Comparison of ENCODE assay signal across 1 cellular context in the genomic region with DNA sequence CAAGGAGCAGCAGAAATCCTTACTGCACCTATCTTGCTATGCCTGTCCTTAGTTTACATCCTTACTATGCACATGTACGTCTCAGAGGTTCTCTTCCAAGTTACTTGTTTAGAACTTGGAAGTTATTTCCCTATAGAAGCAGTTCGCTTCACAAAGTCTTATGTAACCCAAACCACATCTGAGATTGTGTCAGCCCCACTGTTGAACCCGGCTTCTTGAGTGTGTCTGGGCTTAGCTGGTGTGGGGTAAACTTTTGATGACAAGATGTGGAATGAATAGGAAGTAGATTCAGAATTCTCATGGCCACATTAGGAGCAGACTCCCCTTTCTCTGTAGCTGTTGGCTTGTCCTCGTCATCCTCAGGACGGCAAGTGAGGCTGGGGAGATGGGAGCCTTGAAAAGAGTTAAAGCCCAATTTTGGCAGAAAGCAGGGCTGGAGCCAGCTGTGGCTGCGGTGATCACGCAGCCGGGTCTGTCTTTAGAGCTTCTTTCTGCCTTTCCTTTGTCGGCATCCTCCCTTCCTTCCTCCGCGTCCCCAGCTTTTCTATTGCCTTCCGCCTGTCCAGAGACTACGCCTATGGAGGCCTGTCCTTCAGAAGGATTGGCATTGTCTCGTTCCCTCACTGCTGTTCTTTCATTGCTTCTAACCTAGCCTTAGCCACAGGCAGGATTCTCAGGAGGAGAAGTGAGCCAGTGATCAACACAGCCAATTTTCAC.
TF ChIP-seq lines count a peak whose summit lies in the region.

No MANE protein-coding gene starts in this region.

TF ChIP-seq in A549, 52 proteins besides CTCF, POLR2A, EP300 and RAD21 (continued from another document):
- TF ChIP-seq HMGXB4 (CRISPR knock-in tag; IDR thresholded peaks at IDR 0.05; ENCODE audit: borderline replicate concordance) = no peak
- no peak for TF ChIP-seq SMC3 (IDR thresholded peaks at IDR 0.05)
